ENCODE assay signal across 19 cellular contexts in genomic region chr16:12626411-12626810, GRCh38.
"Had no signal": no experiment of that assay in that cellular context is flagged by ENCODE, and none has a peak within 500 bp of the region (broad histone marks: within the 10 kb centered on the region; RNA-seq: fewer than 3 reads in every experiment).

No MANE protein-coding gene starts in this region.

- DNase-seq: naive thymus-derived CD8-positive, alpha-beta T cell; nephron progenitor cell; occipital lobe; ovary; psoas muscle; right cardiac atrium; sigmoid colon; small intestine; stimulated activated CD4-positive, alpha-beta T cell treated with anti-CD3 and anti-CD28 coated beads, Interleukin-15, amount 100 ng/mL, for 24 hours; stimulated activated CD4-positive, alpha-beta T cell treated with anti-CD3 and anti-CD28 coated beads, Interleukin-2, amount 100 ng/mL, for 24 hours; stimulated activated CD4-positive, alpha-beta T cell treated with anti-CD3 and anti-CD28 coated beads, Interleukin-2, amount 100 ng/mL, for 48 hours; stimulated activated CD4-positive, alpha-beta T cell treated with anti-CD3 and anti-CD28 coated beads, Interleukin-4, amount 100 ng/mL, for 24 hours; stimulated activated naive CD4-positive, alpha-beta T cell treated with Interleukin-2 at 50 U/mL for 16 hours; stomach; thyroid gland; trophoblast cell; upper lobe of left lung had no signal

- ATAC-seq: naive thymus-derived CD8-positive, alpha-beta T cell; psoas muscle; right cardiac atrium; right lobe of liver; stimulated activated memory B cell treated with anti-CD40 and anti-IgM and Interleukin-4, amounts not matched to agents 10 μg/mL and 1 μg/mL and 100 μg/mL, for 72 hours had no signal
